Comparison of ENCODE assay signal across 14 cellular contexts in genomic region chr1:207669469-207670111, GRCh38. TPM values are rescaled to one million over a fixed set of nuclear protein-coding genes. Genes with fewer than 3 reads are reported as not detected.
A peak's percentile ranks its signal among the peaks of the same experiment; 100 is the strongest.
DNase-seq lines count a peak whose midpoint lies in the region; ATAC-seq and TF ChIP-seq lines count a peak whose summit lies in the region.
"Had no signal": no experiment of that assay in that cellular context is flagged by ENCODE, and none has a peak within 500 bp of the region (broad histone marks: within the 10 kb centered on the region; RNA-seq: fewer than 3 reads in every experiment).

No MANE protein-coding gene starts in this region.

- H3K4me3 ChIP-seq in coronary artery: peak overlapping the region; percentile 39
- peak overlapping the region in 4 of 12 donors; percentile 2 to 12 (median 4) for H3K4me3 ChIP-seq in heart left ventricle

- H3K36me3 ChIP-seq in heart left ventricle: no peaks in the 10 kb centered on the region
- H3K36me3 ChIP-seq: spleen had no signal

- peaks cover 10% of the 10 kb centered on the region for H3K4me1 Mint-ChIP-seq in stimulated activated naive CD8-positive, alpha-beta T cell treated with anti-CD3 and anti-CD28 coated beads, Interleukin-15, amount 100 ng/mL, for 72 hours
- no peaks in the 10 kb centered on the region for H3K4me1 Mint-ChIP-seq in mesothelial cell of epicardium

- H3K9me3 Mint-ChIP-seq in stimulated activated naive CD8-positive, alpha-beta T cell treated with anti-CD3 and anti-CD28 coated beads, Interleukin-15, amount 100 ng/mL, for 72 hours: peaks cover 5 to 6% of the 10 kb centered on the region in 2 donors
- peaks cover 21% of the 10 kb centered on the region for H3K9me3 Mint-ChIP-seq in mesothelial cell of epicardium
- H3K9me3 Mint-ChIP-seq: activated naive CD4-positive, alpha-beta T cell treated with anti-CD3 and anti-CD28 coated beads, Interleukin-2, amount 50 U/mL, for 72 hours had no signal

- peaks cover 61% of the 10 kb centered on the region for H3K27me3 Mint-ChIP-seq in stimulated activated naive CD8-positive, alpha-beta T cell treated with anti-CD3 and anti-CD28 coated beads, Interleukin-15, amount 100 ng/mL, for 72 hours
- peaks cover 72% of the 10 kb centered on the region for H3K27me3 Mint-ChIP-seq in mesothelial cell of epicardium (ENCODE audit: low read depth)

- H3K36me3 Mint-ChIP-seq in mesothelial cell of epicardium: no peaks in the 10 kb centered on the region
- H3K36me3 Mint-ChIP-seq: activated naive CD4-positive, alpha-beta T cell treated with anti-CD3 and anti-CD28 coated beads, Interleukin-2, amount 50 U/mL, for 72 hours had no signal

- peak overlapping the region in 1 of 2 donors; percentile 36 for H3K4me3 Mint-ChIP-seq in stimulated activated naive CD8-positive, alpha-beta T cell treated with anti-CD3 and anti-CD28 coated beads, Interleukin-15, amount 100 ng/mL, for 72 hours
- peak overlapping the region; percentile 49 for H3K4me3 Mint-ChIP-seq in mesothelial cell of epicardium

- H3K27ac ChIP-seq in coronary artery (no peak overlapping the region), heart left ventricle (no peak overlapping the region)
- H3K27ac ChIP-seq: spleen had no signal

- no peak for TF ChIP-seq POLR2A in heart left ventricle (IDR thresholded peaks at IDR 0.05)

- no peak for DNase-seq in stimulated activated naive CD8-positive, alpha-beta T cell treated with anti-CD3 and anti-CD28 coated beads, Interleukin-15, amount 100 ng/mL, for 72 hours
- DNase-seq in stimulated activated naive CD8-positive, alpha-beta T cell treated with anti-CD3 and anti-CD28 coated beads, Interleukin-15, Interleukin-2, amounts not matched to agents 100 U/mL and 50 U/mL, for 24 hours: no peak
- no peak for DNase-seq in coronary artery (ENCODE audit: low spot score)
- no peak for DNase-seq in mesothelial cell of epicardium (ENCODE audit: low spot score in 2 of 2, unreplicated experiment in 2 of 2)
- no peak for DNase-seq in UCSD-AML1 (lab: John Stamatoyannopoulos, UW; ENCODE audit: unreplicated experiment)
- DNase-seq in stimulated activated CD4-positive, alpha-beta T cell treated with anti-CD3 and anti-CD28 coated beads, Interleukin-12 subunit alpha, Interleukin-12 subunit beta, amount 100 ng/mL, for 4 hours: no peak
- no peak for DNase-seq in heart left ventricle
- DNase-seq: central memory CD4-positive, alpha-beta T cell; NCI-H1105; nucleus accumbens; spleen had no signal

- peak; percentile 37 for ATAC-seq in stimulated activated naive CD8-positive, alpha-beta T cell treated with anti-CD3 and anti-CD28 coated beads, Interleukin-15, amount 100 ng/mL, for 72 hours
- no peak for ATAC-seq in stimulated activated naive CD8-positive, alpha-beta T cell treated with anti-CD3 and anti-CD28 coated beads, Interleukin-15, Interleukin-2, amounts not matched to agents 100 U/mL and 50 U/mL, for 24 hours
- no peak for ATAC-seq in HG03378 (IDR thresholded peaks at IDR 0.05; ENCODE audit: unreplicated experiment)
- ATAC-seq in heart left ventricle: no peak
- ATAC-seq: activated naive CD4-positive, alpha-beta T cell treated with anti-CD3 and anti-CD28 coated beads, Interleukin-2, amount 50 U/mL, for 72 hours; esophagus mucosa had no signal

- WGBS in heart left ventricle, 4 donors: 7 to 23% (median 8%) methylated on average over 11 to 51 of the region's 51 CpGs

- peaks cover 0 to 77% (median 32%) of the 10 kb centered on the region in 9 donors for H3K27me3 ChIP-seq in heart left ventricle

- no peak for TF ChIP-seq CTCF in coronary artery (IDR thresholded peaks at IDR 0.05)
- no peak for TF ChIP-seq CTCF in mesothelial cell of epicardium (IDR thresholded peaks at IDR 0.05; ENCODE audit: unreplicated experiment)
- TF ChIP-seq CTCF in heart left ventricle (IDR thresholded peaks at IDR 0.05): no peak

- intact Hi-C loops in heart left ventricle (cut with DNase I): loop anchor here in 1 of 10 donors (10.0 kb wide), 1 partner anchor 65 kb away; no protein-coding TSS in a partner anchor

- peaks cover 0 to 4% (median 0%) of the 10 kb centered on the region in 12 donors for H3K9me3 ChIP-seq in heart left ventricle

- no peak overlapping the region for H3K27ac Mint-ChIP-seq in stimulated activated naive CD8-positive, alpha-beta T cell treated with anti-CD3 and anti-CD28 coated beads, Interleukin-15, amount 100 ng/mL, for 72 hours
- no peak overlapping the region for H3K27ac Mint-ChIP-seq in mesothelial cell of epicardium
- H3K27ac Mint-ChIP-seq: activated naive CD4-positive, alpha-beta T cell treated with anti-CD3 and anti-CD28 coated beads, Interleukin-2, amount 50 U/mL, for 72 hours had no signal

- peaks cover 0 to 8% (median 0%) of the 10 kb centered on the region in 12 donors for H3K4me1 ChIP-seq in heart left ventricle

RNA-seq across cellular contexts. Expression of gene CR1L, which starts 24.7 kb away (rescaled TPM):
- total RNA-seq in mesothelial cell of epicardium (not detected in 3 replicates), heart left ventricle (1 to 10 TPM in 1 of 9 donors, under 1 TPM in 1, not detected in 7; 0.41 to 1.1 TPM)
- polyA plus RNA-seq in heart left ventricle: not detected
- total RNA-seq: esophagus mucosa had no signal
